2 cellular contexts compared by ENCODE assay signal in genomic region chr2:36926175-36927132, GRCh38.
TF ChIP-seq lines count a peak whose summit lies in the region.

No MANE protein-coding gene starts in this region.

TF ChIP-seq in HEK293T, 16 proteins besides CTCF, POLR2A, EP300 and RAD21:
- TF ChIP-seq PKNOX1 (IDR thresholded peaks at IDR 0.05): peak; percentile 56

TF ChIP-seq in GM12878, 131 proteins besides CTCF, POLR2A, EP300 and RAD21:
- peak; percentile 69 for TF ChIP-seq JUNB (IDR thresholded peaks at IDR 0.05)
- TF ChIP-seq IKZF2 (IDR thresholded peaks at IDR 0.05): 0 out of 4 replicates have a peak, but pooled peaks have one; percentile 22 to 42
- 0 out of 2 replicates have a peak, but pooled peaks have one; percentile 35 for TF ChIP-seq NR2F1 (conservative IDR thresholded peaks at IDR 0.05)
- TF ChIP-seq MEF2B (IDR thresholded peaks at IDR 0.05; ENCODE audit: partially characterized antibody, poor library complexity, severe bottlenecking): peak; percentile 25
- 0 out of 2 replicates have a peak, but pooled peaks have one; percentile 13 for TF ChIP-seq RELB (IDR thresholded peaks at IDR 0.05; ENCODE audit: low read depth)
